12 cellular contexts compared by ENCODE assay signal in the genomic region with DNA sequence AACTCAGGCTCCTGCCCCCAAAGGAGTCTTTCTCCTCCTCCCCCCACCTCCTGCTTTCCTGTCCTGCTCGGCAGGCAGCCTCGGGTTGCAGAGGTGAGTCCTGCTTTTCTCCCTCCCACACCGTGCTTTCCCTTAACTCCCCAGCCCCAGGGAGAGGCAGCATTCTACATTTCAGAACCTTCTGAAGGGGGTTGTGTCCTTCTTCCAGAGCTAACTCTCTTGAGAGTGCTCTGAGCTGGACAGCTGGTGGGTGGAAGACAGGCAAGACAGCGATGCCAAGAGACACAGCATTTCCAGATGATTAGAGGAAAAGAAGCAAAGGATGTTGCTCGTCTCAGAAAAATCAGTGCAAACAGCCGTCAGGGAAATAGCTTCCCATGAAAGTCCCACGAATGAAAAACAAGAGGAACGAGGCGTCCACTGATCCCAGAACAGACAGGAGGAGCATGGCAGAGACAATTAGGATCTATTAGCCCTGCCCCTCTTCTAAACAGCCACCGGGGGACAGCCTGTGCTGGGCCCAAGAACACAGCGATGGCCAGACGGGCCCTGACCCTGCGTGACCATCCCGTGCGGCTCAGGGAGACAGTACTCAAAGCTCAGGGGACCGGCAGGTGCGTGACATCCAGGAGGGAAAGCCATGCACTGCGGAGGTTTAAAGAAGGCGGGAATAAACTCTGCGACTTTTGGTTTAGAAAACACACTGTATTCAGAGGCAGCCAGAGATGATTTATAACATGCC.
DNase-seq lines count a peak whose midpoint lies in the region; ATAC-seq and TF ChIP-seq lines count a peak whose summit lies in the region.
"Had no signal": no experiment of that assay in that cellular context is flagged by ENCODE, and none has a peak within 500 bp of the region (broad histone marks: within the 10 kb centered on the region; RNA-seq: fewer than 3 reads in every experiment).

No MANE protein-coding gene starts in this region.

- H3K27ac Mint-ChIP-seq in CD8-positive, alpha-beta T cell, result no peak overlapping the region

- H3K9me3 Mint-ChIP-seq in CD8-positive, alpha-beta T cell, result no peaks in the 10 kb centered on the region

- peak in 2 of 7 experiments; percentile 10 to 38 for DNase-seq in CD8-positive, alpha-beta T cell
- DNase-seq in RWPE2 (ENCODE audit: low spot score) (peak; percentile 41), left ventricle myocardium inferior (no peak), prostate gland (ENCODE audit: low spot score) (peak; percentile 2), DMS114 treated with DMSO at 0.1 percent for 48 hours (lab: John Stamatoyannopoulos, UW; ENCODE audit: unreplicated experiment) (no peak)
- DNase-seq in activated effector memory CD4-positive, alpha-beta T cell treated with Interleukin-2 at 50 U/mL for 16 hours, result no peak
- DNase-seq: hippocampal formation, NCI-H2029, occipital lobe, SHP77 had no signal

- H3K27ac ChIP-seq in CD8-positive, alpha-beta T cell (ENCODE audit: low read depth, low read length), result no peak overlapping the region
- H3K27ac ChIP-seq in RWPE2 (ENCODE audit: poor library complexity, severe bottlenecking) (no peak overlapping the region), left ventricle myocardium inferior (replicated peaks) (peak overlapping the region; percentile 76), prostate gland (no peak overlapping the region)

- intact Hi-C loops in CD8-positive, alpha-beta T cell (cut with DNase I, micrococcal nuclease), result no loop called here
- intact Hi-C loops in left ventricle myocardium inferior (cut with micrococcal nuclease), result no loop called here
- intact Hi-C loops in prostate gland (cut with DNase I), result no loop called here

- no peak overlapping the region for H3K4me3 ChIP-seq in CD8-positive, alpha-beta T cell (ENCODE audit: low read depth, low read length)
- H3K4me3 ChIP-seq in RWPE2 (ENCODE audit: severe bottlenecking), result no peak overlapping the region
- H3K4me3 ChIP-seq in left ventricle myocardium inferior, result peak overlapping the region; percentile 44
- no peak overlapping the region for H3K4me3 ChIP-seq in prostate gland

- H3K4me1 Mint-ChIP-seq in CD8-positive, alpha-beta T cell (ENCODE audit: low read depth), result peaks cover 16% of the 10 kb centered on the region

- WGBS in prostate gland, result 56% methylated on average over 20 of the region's 20 CpGs

- no peak for TF ChIP-seq POLR2A in prostate gland (IDR thresholded peaks at IDR 0.05)

- no peaks in the 10 kb centered on the region for H3K9me3 ChIP-seq in CD8-positive, alpha-beta T cell (ENCODE audit: low read length)
- H3K9me3 ChIP-seq in RWPE2 (ENCODE audit: severe bottlenecking) (no peaks in the 10 kb centered on the region), left ventricle myocardium inferior (replicated peaks) (no peaks in the 10 kb centered on the region), prostate gland (no peaks in the 10 kb centered on the region)

- no peak for TF ChIP-seq CTCF in CD8-positive, alpha-beta T cell (IDR thresholded peaks at IDR 0.05)
- no peak for TF ChIP-seq CTCF in RWPE2 (IDR thresholded peaks at IDR 0.05; ENCODE audit: poor library complexity, severe bottlenecking)
- TF ChIP-seq CTCF in left ventricle myocardium inferior (IDR thresholded peaks at IDR 0.05; ENCODE audit: borderline replicate concordance), result no peak
- no peak for TF ChIP-seq CTCF in prostate gland (IDR thresholded peaks at IDR 0.05)

- H3K36me3 Mint-ChIP-seq in CD8-positive, alpha-beta T cell, result no peaks in the 10 kb centered on the region

- H3K27me3 Mint-ChIP-seq in CD8-positive, alpha-beta T cell (ENCODE audit: low read depth), result peaks cover 10% of the 10 kb centered on the region

- no peaks in the 10 kb centered on the region for H3K27me3 ChIP-seq in CD8-positive, alpha-beta T cell (ENCODE audit: insufficient read depth, low read length)
- H3K27me3 ChIP-seq in RWPE2 (ENCODE audit: insufficient read depth, poor library complexity, severe bottlenecking) (no peaks in the 10 kb centered on the region), left ventricle myocardium inferior (ENCODE audit: low read depth) (peaks cover 21% of the 10 kb centered on the region), prostate gland (replicated peaks; ENCODE audit: insufficient read depth) (no peaks in the 10 kb centered on the region)

- no peak for ATAC-seq in CD8-positive, alpha-beta T cell
- ATAC-seq in RWPE2 (ENCODE audit: low read depth), result no peak
- no peak for ATAC-seq in GM18498 (IDR thresholded peaks at IDR 0.05; ENCODE audit: unreplicated experiment)
- no peak for ATAC-seq in HG02840 (IDR thresholded peaks at IDR 0.05; ENCODE audit: low FRiP score, unreplicated experiment)

- peak overlapping the region; percentile 63 for H3K4me3 Mint-ChIP-seq in CD8-positive, alpha-beta T cell

- peaks cover 11% of the 10 kb centered on the region for H3K4me1 ChIP-seq in CD8-positive, alpha-beta T cell (ENCODE audit: insufficient read depth, low read length)
- no peaks in the 10 kb centered on the region for H3K4me1 ChIP-seq in RWPE2 (ENCODE audit: insufficient read depth, poor library complexity, severe bottlenecking)
- peaks cover 6% of the 10 kb centered on the region for H3K4me1 ChIP-seq in left ventricle myocardium inferior
- no peaks in the 10 kb centered on the region for H3K4me1 ChIP-seq in prostate gland (replicated peaks)

- CTCF ChIA-PET in CD8-positive, alpha-beta T cell (lab: Charles Lee), result no interaction called here

- no peaks in the 10 kb centered on the region for H3K36me3 ChIP-seq in CD8-positive, alpha-beta T cell (ENCODE audit: insufficient read depth, low read length)
- H3K36me3 ChIP-seq in RWPE2 (ENCODE audit: low read depth), result no peaks in the 10 kb centered on the region
- H3K36me3 ChIP-seq in left ventricle myocardium inferior, result no peaks in the 10 kb centered on the region
- no peaks in the 10 kb centered on the region for H3K36me3 ChIP-seq in prostate gland

- POLR2A ChIA-PET in CD8-positive, alpha-beta T cell (lab: Charles Lee), result no interaction called here

Comparison
In these comparisons a context has a peak if more than half of its experiments do, and no peak if none do; other contexts are left out.
1. DNase-seq: peak in RWPE2 (single experiment) and prostate gland (single experiment); none in left ventricle myocardium inferior (single experiment), activated effector memory CD4-positive, alpha-beta T cell treated with Interleukin-2 at 50 U/mL for 16 hours (single experiment) and DMS114 treated with DMSO at 0.1 percent for 48 hours (single experiment).